ENCODE assay signal across 1 cellular context in genomic region chr7:156950381-156950858, GRCh38.
TF ChIP-seq lines count a peak whose summit lies in the region.

No MANE protein-coding gene starts in this region.

TF ChIP-seq in K562, 482 proteins besides CTCF, POLR2A, EP300 and RAD21 (continued from another document and continues in another):
- no peak for TF ChIP-seq ZNF592 (IDR thresholded peaks at IDR 0.05)
- no peak for TF ChIP-seq CREBBP (IDR thresholded peaks at IDR 0.05; ENCODE audit: low read depth, low read length)
- TF ChIP-seq SMARCA5 (IDR thresholded peaks at IDR 0.05) = peak; percentile 58
- no peak for TF ChIP-seq SMAD4 (CRISPR knock-in tag; conservative IDR thresholded peaks at IDR 0.05)
- no peak for TF ChIP-seq GTF2E2 (tag; IDR thresholded peaks at IDR 0.05)
- TF ChIP-seq MXD1 (CRISPR knock-in tag; IDR thresholded peaks at IDR 0.05; ENCODE audit: borderline replicate concordance, poor library complexity, severe bottlenecking) = no peak
- peak in 1 of 2 experiments; percentile 29; a peak in 1 of 4 replicates for TF ChIP-seq ARNT (IDR thresholded peaks at IDR 0.05)
- no peak for TF ChIP-seq STAT5B (CRISPR knock-in tag; IDR thresholded peaks at IDR 0.05)
- TF ChIP-seq ZBTB33 (CRISPR knock-in tag; IDR thresholded peaks at IDR 0.05) = no peak
- TF ChIP-seq HCFC1 (IDR thresholded peaks at IDR 0.05; ENCODE audit: low read depth, low read length) = no peak
- 0 out of 2 replicates have a peak, but pooled peaks have one; percentile 61 for TF ChIP-seq DNMT1 (IDR thresholded peaks at IDR 0.05)
- TF ChIP-seq ELF4 (CRISPR knock-in tag; IDR thresholded peaks at IDR 0.05) = peak; percentile 76; the same call in 1 of the 2 replicates
- peak; percentile 36; the same call in 1 of the 2 replicates for TF ChIP-seq MYBL2 (IDR thresholded peaks at IDR 0.05; ENCODE audit: low read depth)
- TF ChIP-seq MYBL2 (CRISPR knock-in tag; IDR thresholded peaks at IDR 0.05; ENCODE audit: borderline replicate concordance) = no peak
- no peak for TF ChIP-seq OTX1 (CRISPR knock-in tag; IDR thresholded peaks at IDR 0.05)
- no peak for TF ChIP-seq MECOM (CRISPR knock-in tag; IDR thresholded peaks at IDR 0.05)
- 0 out of 4 replicates have a peak, but pooled peaks of 1 of the 2 experiments have one; percentile 73 for TF ChIP-seq MCM7 (IDR thresholded peaks at IDR 0.05)
- TF ChIP-seq ELF2 (CRISPR knock-in tag; IDR thresholded peaks at IDR 0.05) = no peak
- no peak for TF ChIP-seq ZSCAN32 (CRISPR knock-in tag; IDR thresholded peaks at IDR 0.05)
- no peak for TF ChIP-seq MAX (CRISPR knock-in tag; IDR thresholded peaks at IDR 0.05)
- TF ChIP-seq ZNF668 (CRISPR knock-in tag; IDR thresholded peaks at IDR 0.05) = no peak
- TF ChIP-seq MTA1 (IDR thresholded peaks at IDR 0.05; ENCODE audit: borderline replicate concordance) = 0 out of 2 replicates have a peak, but pooled peaks have one; percentile 31
- 0 out of 2 replicates have a peak, but pooled peaks have one; percentile 37 for TF ChIP-seq PHF21A (IDR thresholded peaks at IDR 0.05; ENCODE audit: borderline replicate concordance, low read depth)
- TF ChIP-seq ASH1L (IDR thresholded peaks at IDR 0.05; ENCODE audit: borderline replicate concordance, low read depth, partially characterized antibody) = peak; percentile 46
- TF ChIP-seq POLR2H (tag; IDR thresholded peaks at IDR 0.05; ENCODE audit: low read depth) = no peak
- TF ChIP-seq ETV1 (tag; conservative IDR thresholded peaks at IDR 0.05; ENCODE audit: low read depth) = no peak
- TF ChIP-seq CBX2 (IDR thresholded peaks at IDR 0.05; ENCODE audit: insufficient read depth, low read length, poor library complexity, severe bottlenecking) = no peak
- TF ChIP-seq ARID3A (IDR thresholded peaks at IDR 0.05; ENCODE audit: borderline replicate concordance, low read depth, low read length) = no peak
- TF ChIP-seq POLR2AphosphoS5 (IDR thresholded peaks at IDR 0.05; ENCODE audit: control insufficient read depth, insufficient read depth, low read depth, low read length) = no peak
- TF ChIP-seq TFAP4 (CRISPR knock-in tag; IDR thresholded peaks at IDR 0.05; ENCODE audit: borderline replicate concordance) = no peak
- TF ChIP-seq MLLT1 (IDR thresholded peaks at IDR 0.05) = peak; percentile 76 to 85; a peak in 3 of 4 replicates
- TF ChIP-seq BHLHE40 (IDR thresholded peaks at IDR 0.05; ENCODE audit: low read length) = no peak
- no peak for TF ChIP-seq ZNF274 (IDR thresholded peaks at IDR 0.05; ENCODE audit: borderline replicate concordance, low read depth, low read length)
- no peak for TF ChIP-seq SMAD3 (CRISPR knock-in tag; conservative IDR thresholded peaks at IDR 0.05)
- no peak for TF ChIP-seq RFX1 (IDR thresholded peaks at IDR 0.05)
- TF ChIP-seq E2F5 (CRISPR knock-in tag; IDR thresholded peaks at IDR 0.05) = no peak
- TF ChIP-seq NKRF (IDR thresholded peaks at IDR 0.05; ENCODE audit: borderline replicate concordance) = peak; percentile 74
- no peak for TF ChIP-seq TFE3 (CRISPR knock-in tag; IDR thresholded peaks at IDR 0.05)
- peak; percentile 90 for TF ChIP-seq ZNF512 (tag; IDR thresholded peaks at IDR 0.05)
- no peak for TF ChIP-seq YBX1 (IDR thresholded peaks at IDR 0.05)
- TF ChIP-seq SIRT6 (IDR thresholded peaks at IDR 0.05; ENCODE audit: low read depth, low read length) = no peak
- peak; percentile 52; the same call in 1 of the 2 replicates for TF ChIP-seq SMARCA4 (IDR thresholded peaks at IDR 0.05)
- no peak for TF ChIP-seq ZNF583 (CRISPR knock-in tag; IDR thresholded peaks at IDR 0.05)
- TF ChIP-seq EHMT2 (IDR thresholded peaks at IDR 0.05) = 0 out of 2 replicates have a peak, but pooled peaks have one; percentile 29
- no peak for TF ChIP-seq JUNB (CRISPR knock-in tag; conservative IDR thresholded peaks at IDR 0.05)
- no peak for TF ChIP-seq ARID3B (CRISPR knock-in tag; IDR thresholded peaks at IDR 0.05; ENCODE audit: borderline replicate concordance)
